ENCODE assay signal across 8 cellular contexts in genomic region chr2:30666307-30666874, GRCh38.
DNase-seq lines count a peak whose midpoint lies in the region; ATAC-seq, FAIRE-seq and TF ChIP-seq lines count a peak whose summit lies in the region.

No MANE protein-coding gene starts in this region.

- CTCF ChIA-PET in K562 (lab: Yijun Ruan, JAX; ENCODE audit: low intra/inter-chr PET ratio) = no interaction called here

- peaks cover 0 to 4% of the 10 kb centered on the region in 2 experiments; a peak in 2 of 5 replicates for H3K4me1 ChIP-seq in K562 (replicated peaks in 1 of 2; ENCODE audit: control insufficient read depth in 2 of 2, insufficient read depth in 2 of 2, low read length in 2 of 2)

- H3K27me3 ChIP-seq in K562 (ENCODE audit: control insufficient read depth in 2 of 2, insufficient read depth in 2 of 2, low read length in 2 of 2) = no peaks in the 10 kb centered on the region

- no peak for TF ChIP-seq RAD21 in K562 (CRISPR knock-in tag; conservative IDR thresholded peaks at IDR 0.05 in 1 of 2, IDR thresholded peaks at IDR 0.05 in 1 of 2)

- peak; percentile 88 for ATAC-seq in K562
- peak; percentile 86 for ATAC-seq in memory B cell (ENCODE audit: low read depth)
- no peak for ATAC-seq in HG03571 (IDR thresholded peaks at IDR 0.05; ENCODE audit: unreplicated experiment)
- no peak for ATAC-seq in natural killer cell
- ATAC-seq in HG03135 (IDR thresholded peaks at IDR 0.05; ENCODE audit: unreplicated experiment) = no peak

- 0 out of 3 replicates have a peak overlapping the region, but pooled peaks have one; percentile 13 for H3K27ac ChIP-seq in K562 (ENCODE audit: extremely low read depth, low read depth, low read length)

- no peak for TF ChIP-seq POLR2A in K562 (conservative IDR thresholded peaks at IDR 0.05)

- H3K36me3 Mint-ChIP-seq in memory B cell (peaks cover 21% of the 10 kb centered on the region), natural killer cell (peaks cover 14% of the 10 kb centered on the region)

- WGBS in K562 (ENCODE audit: insufficient coverage, low coverage, missing lambda C conversion rate) = 33% methylated on average over 4 of the region's 4 CpGs

- H3K27ac Mint-ChIP-seq in memory B cell (peak overlapping the region; percentile 30), natural killer cell (no peak overlapping the region)

- H3K4me3 Mint-ChIP-seq in memory B cell = no peak overlapping the region
- H3K4me3 Mint-ChIP-seq in natural killer cell = no peak overlapping the region

- no peak overlapping the region for H3K4me3 ChIP-seq in K562

- peaks cover 24% of the 10 kb centered on the region for H3K9me3 Mint-ChIP-seq in memory B cell
- H3K9me3 Mint-ChIP-seq in natural killer cell = peaks cover 3 to 4% of the 10 kb centered on the region in 2 donors

- no peak overlapping the region for H3K4me2 ChIP-seq in K562 (ENCODE audit: insufficient read depth, low read length)

- no TSS peak for BruUV-seq in K562 (replicated peaks; lab: Mats Ljungman, UMichigan)

- H4K20me1 ChIP-seq in K562 (replicated peaks; ENCODE audit: control insufficient read depth, insufficient read depth, low read length) = no peaks in the 10 kb centered on the region

- 0 out of 2 replicates have a peak, but pooled peaks have one; percentile 21 for TF ChIP-seq EP300 in K562 (IDR thresholded peaks at IDR 0.05; ENCODE audit: low read length)

- H3K79me2 ChIP-seq in K562 (ENCODE audit: control insufficient read depth, insufficient read depth, low read length) = no peaks in the 10 kb centered on the region

- H2AFZ ChIP-seq in K562 (ENCODE audit: low read depth, low read length) = peak overlapping the region; percentile 3; the same call in 1 of the 2 replicates

- in situ Hi-C loops in K562 (cut with MboI) = no loop called here

- H3K36me3 ChIP-seq in K562 (ENCODE audit: control insufficient read depth, insufficient read depth, low read length) = no peaks in the 10 kb centered on the region

- peak; percentile 62 for FAIRE-seq in GM18507 (lab: Jason Lieb, UNC)
- FAIRE-seq in K562 (lab: Jason Lieb, UNC) = no peak

- TF ChIP-seq CTCF in K562 (IDR thresholded peaks at IDR 0.05 in 2 of 3, conservative IDR thresholded peaks at IDR 0.05 in 1 of 3; ENCODE audit: insufficient read depth in 2 of 3, low read depth in 1 of 3, low read length in 3 of 3) (no peak), natural killer cell (IDR thresholded peaks at IDR 0.05) (no peak)

- intact Hi-C loops in K562 (cut with micrococcal nuclease) = no loop called here
- intact Hi-C loops in natural killer cell (cut with micrococcal nuclease) = no loop called here

- H3K27me3 Mint-ChIP-seq in memory B cell (no peaks in the 10 kb centered on the region), natural killer cell (ENCODE audit: low read depth in 2 of 2) (peaks cover 9 to 20% of the 10 kb centered on the region in 2 donors)

- DNase-seq in GM18507 (ENCODE audit: extremely low spot score, insufficient read length, low read depth) = no peak
- DNase-seq in M059J (ENCODE audit: low read depth) = peak; percentile 98
- peak in 1 of 4 experiments; percentile 47 for DNase-seq in K562 (ENCODE audit: extremely low read depth in 1 of 4, low spot score in 3 of 4)
- DNase-seq in memory B cell (ENCODE audit: low spot score in 2 of 2) = peak in 1 of 2 donors; percentile 3
- no peak for DNase-seq in natural killer cell
- no peak for DNase-seq in midbrain (lab: John Stamatoyannopoulos, UW)

- H3K4me1 Mint-ChIP-seq in memory B cell (no peaks in the 10 kb centered on the region), natural killer cell (no peaks in the 10 kb centered on the region)

- H3K9me3 ChIP-seq in K562 (replicated peaks; ENCODE audit: control insufficient read depth, insufficient read depth, low read depth, low read length) = no peaks in the 10 kb centered on the region

- POLR2A ChIA-PET in K562 (lab: Yijun Ruan, JAX) = interaction anchor here (0.5 to 1.2 kb wide), 3 partner anchors 8 to 12 kb away, joined by 3 to 4 read pairs (median 3); no protein-coding TSS in a partner anchor

- no peak overlapping the region for H3K9ac ChIP-seq in K562 (ENCODE audit: insufficient read depth in 1 of 2, low read depth in 2 of 2, low read length in 2 of 2)

- no peaks in the 10 kb centered on the region for H3K9me1 ChIP-seq in K562 (ENCODE audit: control insufficient read depth, insufficient read depth, low read length)

TF ChIP-seq in K562, 482 proteins besides CTCF, POLR2A, EP300 and RAD21 (continues in another document):
- 0 out of 2 replicates have a peak, but pooled peaks have one; percentile 22 for TF ChIP-seq BHLHE40 (IDR thresholded peaks at IDR 0.05; ENCODE audit: low read length)
- peak; percentile 29; the same call in 1 of the 2 replicates for TF ChIP-seq GABPB1 (CRISPR knock-in tag; IDR thresholded peaks at IDR 0.05)
- no peak for TF ChIP-seq ZNF75A (CRISPR knock-in tag; IDR thresholded peaks at IDR 0.05)
- no peak for TF ChIP-seq PBX2 (CRISPR knock-in tag; IDR thresholded peaks at IDR 0.05; ENCODE audit: low read depth)
- TF ChIP-seq PBX2 (tag; conservative IDR thresholded peaks at IDR 0.05; ENCODE audit: low read depth) = peak; percentile 31; the same call in 1 of the 2 replicates
- no peak for TF ChIP-seq TEAD1 (CRISPR knock-in tag; IDR thresholded peaks at IDR 0.05)
- no peak for TF ChIP-seq IRF2 (CRISPR knock-in tag; IDR thresholded peaks at IDR 0.05)

Comparison
In these comparisons a context has a peak if more than half of its experiments do, and no peak if none do; other contexts are left out.
1. ATAC-seq: peak in K562 (single experiment) and memory B cell (single experiment); none in HG03571 (single experiment), natural killer cell (0 of 3) and HG03135 (single experiment).